Comparison of ENCODE assay signal across 22 cellular contexts in the genomic region with DNA sequence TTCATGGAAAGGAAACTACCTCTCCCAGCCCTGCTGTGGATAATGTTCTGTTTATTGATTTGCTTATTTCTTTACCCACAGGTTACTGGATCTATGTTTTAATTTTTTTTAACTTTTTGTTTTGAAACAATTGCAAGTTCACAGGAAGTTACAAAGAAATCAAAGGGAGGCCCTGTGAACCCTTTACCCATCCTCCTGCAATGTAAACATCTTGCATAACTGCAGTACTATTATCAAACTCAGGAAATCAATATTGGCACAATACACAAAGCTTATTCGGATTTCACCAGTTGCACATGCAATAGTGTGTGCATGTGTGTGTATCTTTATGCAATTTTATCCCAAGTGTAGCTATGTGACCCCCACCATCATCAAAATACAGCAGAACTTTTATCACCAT.
"Had no signal": no experiment of that assay in that cellular context is flagged by ENCODE, and none has a peak within 500 bp of the region (broad histone marks: within the 10 kb centered on the region; RNA-seq: fewer than 3 reads in every experiment).

No MANE protein-coding gene starts in this region.

- FAIRE-seq: RCC 7860 had no signal

- H3K4me3 ChIP-seq: SJSA1, SK-N-MC had no signal

- H3K27ac ChIP-seq: SJSA1, SK-N-MC had no signal

- H3K4me1 ChIP-seq: SJSA1 had no signal

- H3K36me3 ChIP-seq: SJSA1 had no signal

- DNase-seq: IMR-90, Karpas-422, KG1, MM.1S, NCI-H1105, NCI-H1417, NCI-H1436 treated with DMSO at 0.1 percent for 48 hours, NCI-H187, NCI-H2029 treated with DMSO at 0.1 percent for 48 hours, NCI-H2171 treated with DMSO at 0.1 percent for 48 hours, NCI-H345, NCI-H446 treated with DMSO at 0.1 percent for 48 hours, NCI-H524 treated with DMSO at 0.1 percent for 48 hours, NCI-H774, Right ventricle myocardium superior, RPMI8226, SIG-M5, SW 1271, T-cell had no signal

- H3K27me3 ChIP-seq: SJSA1 had no signal

- ATAC-seq: T-cell had no signal
